In the genomic region with DNA sequence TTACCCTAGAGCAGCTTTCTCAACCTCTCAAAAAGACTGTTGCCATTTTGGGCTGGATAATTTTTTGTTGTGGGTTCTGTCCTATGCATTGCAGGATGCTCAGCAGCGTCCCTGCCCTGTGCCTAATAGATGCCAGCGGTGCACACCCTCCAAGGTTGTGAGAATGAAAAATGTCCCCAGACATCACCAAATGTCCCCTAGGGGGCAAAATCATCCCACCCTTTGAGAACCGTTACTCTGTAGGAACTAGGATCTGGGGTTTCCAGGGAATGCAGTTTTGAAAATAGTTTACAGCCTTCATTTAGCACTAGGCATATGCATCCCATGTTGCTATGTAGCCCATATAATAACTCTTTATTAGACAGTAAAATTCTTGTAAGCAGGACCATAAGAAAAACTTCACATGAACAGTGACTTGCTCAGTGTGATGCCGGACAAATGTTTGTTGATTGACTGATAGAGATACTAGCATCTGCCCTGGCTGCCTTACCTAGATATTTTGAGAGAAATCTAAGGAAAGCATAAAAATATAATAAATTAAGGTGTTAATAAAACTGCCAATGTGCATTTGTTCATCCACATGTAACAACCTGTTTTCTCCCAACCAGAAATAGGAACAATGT, we compare ENCODE assay signal across 11 cellular contexts.
DNase-seq lines count a peak whose midpoint lies in the region; ATAC-seq, FAIRE-seq and TF ChIP-seq lines count a peak whose summit lies in the region.
"Had no signal": no experiment of that assay in that cellular context is flagged by ENCODE, and none has a peak within 500 bp of the region (broad histone marks: within the 10 kb centered on the region; RNA-seq: fewer than 3 reads in every experiment).

No MANE protein-coding gene starts in this region.

- no peaks in the 10 kb centered on the region for H3K36me3 Mint-ChIP-seq in natural killer cell
- H3K36me3 Mint-ChIP-seq: memory B cell had no signal

- peak; percentile 72 for ATAC-seq in HepG2
- ATAC-seq in HG03442 (IDR thresholded peaks at IDR 0.05; ENCODE audit: unreplicated experiment), result no peak
- ATAC-seq in natural killer cell, result no peak
- ATAC-seq in GM18870 (IDR thresholded peaks at IDR 0.05; ENCODE audit: unreplicated experiment), result no peak

- DNase-seq in EL (peak; percentile 30), Kasumi-1 (lab: John Stamatoyannopoulos, UW) (peak; percentile 14 to 39), astrocyte of the hippocampus (ENCODE audit: low read depth, low spot score) (peak; percentile 20), HepG2 (ENCODE audit: low spot score) (no peak), natural killer cell (no peak), posterior cingulate gyrus (no peak)

- H3K79me2 ChIP-seq in HepG2 (ENCODE audit: insufficient read depth, low read length), result no peaks in the 10 kb centered on the region

- WGBS in HepG2 (ENCODE audit: low lambda C conversion rate), result 15% methylated on average over 4 of the region's 4 CpGs

- BruUV-seq in HepG2 (replicated peaks; lab: Mats Ljungman, UMichigan), result no TSS peak

- H2AFZ ChIP-seq in HepG2 (ENCODE audit: low read length), result no peak overlapping the region

- H3K9me3 ChIP-seq in HepG2 (ENCODE audit: low read length), result no peaks in the 10 kb centered on the region

- H3K9ac ChIP-seq in HepG2 (ENCODE audit: insufficient read depth, low read depth, low read length), result no peak overlapping the region

- no peak overlapping the region for H3K4me3 ChIP-seq in HepG2 (replicated peaks in 1 of 3; ENCODE audit: insufficient read depth in 1 of 3, low read depth in 2 of 3, low read length in 3 of 3)

- TF ChIP-seq RAD21 in HepG2 (CRISPR knock-in tag; IDR thresholded peaks at IDR 0.05), result no peak

- peaks cover 5 to 11% of the 10 kb centered on the region in 2 donors for H3K4me1 Mint-ChIP-seq in natural killer cell
- H3K4me1 Mint-ChIP-seq: memory B cell had no signal

- H3K27ac ChIP-seq in HepG2 (ENCODE audit: extremely low read length, insufficient read depth, low read length), result no peak overlapping the region

- CTCF ChIA-PET in HepG2 (lab: Yijun Ruan, JAX; ENCODE audit: low intra/inter-chr PET ratio, low total read pairs), result interaction anchor here (1.6 kb wide), 1 partner anchor 425 kb away, joined by 9 read pairs; no protein-coding TSS in a partner anchor

- TF ChIP-seq CTCF in HepG2 (CRISPR knock-in tag; IDR thresholded peaks at IDR 0.05) (peak; percentile 46), natural killer cell (IDR thresholded peaks at IDR 0.05) (no peak)

- intact Hi-C loops in HepG2 (cut with micrococcal nuclease; ENCODE audit: unreplicated experiment), result loop anchor here (1.0 kb wide), 1 partner anchor 425 kb away; no protein-coding TSS in a partner anchor
- intact Hi-C loops in natural killer cell (cut with micrococcal nuclease), result no loop called here
- intact Hi-C loops in posterior cingulate gyrus (cut with DNase I), result no loop called here

- H3K36me3 ChIP-seq in HepG2 (replicated peaks in 1 of 2; ENCODE audit: control insufficient read depth in 1 of 2, insufficient read depth in 2 of 2, low read length in 2 of 2), result no peaks in the 10 kb centered on the region

- no peaks in the 10 kb centered on the region for H3K4me1 ChIP-seq in HepG2 (ENCODE audit: insufficient read depth, low read length)

- H4K20me1 ChIP-seq in HepG2 (ENCODE audit: insufficient read depth, low read length), result no peaks in the 10 kb centered on the region

- POLR2A ChIA-PET in HepG2 (lab: Yijun Ruan, JAX), result no interaction called here

- H3K27me3 ChIP-seq in HepG2 (ENCODE audit: control insufficient read depth in 1 of 2, insufficient read depth in 2 of 2, low read length in 2 of 2), result peaks cover 2 to 59% of the 10 kb centered on the region in 2 experiments; a peak in 3 of 5 replicates

- TF ChIP-seq EP300 in HepG2 (IDR thresholded peaks at IDR 0.05; ENCODE audit: low read depth in 2 of 2, low read length in 2 of 2), result no peak
- no peak for TF ChIP-seq EP300 in HepG2 (CRISPR knock-in tag; IDR thresholded peaks at IDR 0.05; ENCODE audit: borderline replicate concordance)

- H3K27ac Mint-ChIP-seq in natural killer cell, result no peak overlapping the region
- H3K27ac Mint-ChIP-seq: memory B cell had no signal

- no peak overlapping the region for H3K4me2 ChIP-seq in HepG2 (ENCODE audit: low read depth, low read length)

- no peak for TF ChIP-seq POLR2A in HepG2 (IDR thresholded peaks at IDR 0.05; ENCODE audit: insufficient read depth in 1 of 2, low read depth in 2 of 2, low read length in 2 of 2)

- H3K27me3 Mint-ChIP-seq in natural killer cell (ENCODE audit: low read depth in 2 of 2), result peaks cover 0 to 5% of the 10 kb centered on the region in 2 donors

- in situ Hi-C loops in HepG2 (cut with HindIII; ENCODE audit: extremely low pct_ligation_motif_present, low pct_unique_long_range_greater_than_20kb), result no loop called here

- FAIRE-seq in HepG2 (lab: Jason Lieb, UNC), result no peak
- FAIRE-seq: endometrium, G401.6 had no signal

- H3K9me3 Mint-ChIP-seq in natural killer cell, result no peaks in the 10 kb centered on the region
- H3K9me3 Mint-ChIP-seq: memory B cell had no signal

- H3K4me3 Mint-ChIP-seq in natural killer cell, result no peak overlapping the region
- H3K4me3 Mint-ChIP-seq: memory B cell had no signal

TF ChIP-seq in HepG2, 621 proteins besides CTCF, POLR2A, EP300 and RAD21:
- TF ChIP-seq SMC3 (IDR thresholded peaks at IDR 0.05; ENCODE audit: low read length), result peak; percentile 19; the same call in 1 of the 2 replicates
- no peak for TF ChIP-seq MED8 (CRISPR knock-in tag; IDR thresholded peaks at IDR 0.05; ENCODE audit: insufficient replicate concordance)
- no peak for TF ChIP-seq TFAP4 (IDR thresholded peaks at IDR 0.05; ENCODE audit: borderline replicate concordance, low read depth)
- TF ChIP-seq STAG1 (CRISPR knock-in tag; IDR thresholded peaks at IDR 0.05), result peak; percentile 70
- TF ChIP-seq ZNF3 (CRISPR knock-in tag; IDR thresholded peaks at IDR 0.05), result 0 out of 2 replicates have a peak, but pooled peaks have one; percentile 69
TF ChIP-seq in HepG2: peak in this region for 3.

Comparison
In these comparisons a context has a peak if more than half of its experiments do, and no peak if none do; other contexts are left out.
1. DNase-seq: peak in EL (single experiment), Kasumi-1 (2 of 2) and astrocyte of the hippocampus (single experiment); none in HepG2 (single experiment), natural killer cell (single experiment) and posterior cingulate gyrus (0 of 10).